In the genomic region with DNA sequence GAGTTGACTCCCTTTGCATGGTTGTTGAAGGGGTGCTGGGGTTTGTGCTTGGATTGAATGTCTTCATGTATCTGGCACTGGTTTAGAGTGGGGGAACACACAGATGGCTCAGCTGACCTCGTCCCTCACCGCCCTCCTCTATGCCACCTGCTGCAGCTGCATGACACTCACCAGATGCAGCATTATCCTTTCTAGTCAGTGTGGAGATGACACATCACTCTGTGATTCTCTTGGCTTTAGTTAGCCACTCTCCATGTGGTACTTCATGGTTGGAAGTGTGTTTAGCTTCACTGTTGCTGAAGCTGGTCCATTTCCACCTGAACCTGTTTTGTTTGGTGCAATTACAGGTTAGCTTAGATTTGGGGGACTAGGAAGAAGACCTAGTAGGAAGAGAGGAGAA, we compare ENCODE assay signal across 2 cellular contexts.
TF ChIP-seq lines count a peak whose summit lies in the region.

No MANE protein-coding gene starts in this region.

TF ChIP-seq in SK-N-SH treated with all-trans-retinoic acid at 6 μM for 48 hours, 23 proteins besides CTCF, POLR2A, EP300 and RAD21:
- TF ChIP-seq ZFP3 (CRISPR knock-in tag; IDR thresholded peaks at IDR 0.05) (no peak), ZC3H10 (CRISPR knock-in tag; IDR thresholded peaks at IDR 0.05) (no peak), TOX (CRISPR knock-in tag; IDR thresholded peaks at IDR 0.05; ENCODE audit: borderline replicate concordance) (no peak)
- TF ChIP-seq, protein P1, sequence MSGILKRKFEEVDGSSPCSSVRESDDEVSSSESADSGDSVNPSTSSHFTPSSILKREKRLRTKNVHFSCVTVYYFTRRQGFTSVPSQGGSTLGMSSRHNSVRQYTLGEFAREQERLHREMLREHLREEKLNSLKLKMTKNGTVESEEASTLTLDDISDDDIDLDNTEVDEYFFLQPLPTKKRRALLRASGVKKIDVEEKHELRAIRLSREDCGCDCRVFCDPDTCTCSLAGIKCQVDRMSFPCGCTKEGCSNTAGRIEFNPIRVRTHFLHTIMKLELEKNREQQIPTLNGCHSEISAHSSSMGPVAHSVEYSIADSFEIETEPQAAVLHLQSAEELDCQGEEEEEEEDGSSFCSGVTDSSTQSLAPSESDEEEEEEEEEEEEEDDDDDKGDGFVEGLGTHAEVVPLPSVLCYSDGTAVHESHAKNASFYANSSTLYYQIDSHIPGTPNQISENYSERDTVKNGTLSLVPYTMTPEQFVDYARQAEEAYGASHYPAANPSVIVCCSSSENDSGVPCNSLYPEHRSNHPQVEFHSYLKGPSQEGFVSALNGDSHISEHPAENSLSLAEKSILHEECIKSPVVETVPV (CRISPR knock-in tag; IDR thresholded peaks at IDR 0.05): no peak
TF ChIP-seq in SK-N-SH treated with all-trans-retinoic acid at 6 μM for 48 hours: peak in this region for 0.

TF ChIP-seq in HepG2, 621 proteins besides CTCF, POLR2A, EP300 and RAD21:
- TF ChIP-seq, protein P2, sequence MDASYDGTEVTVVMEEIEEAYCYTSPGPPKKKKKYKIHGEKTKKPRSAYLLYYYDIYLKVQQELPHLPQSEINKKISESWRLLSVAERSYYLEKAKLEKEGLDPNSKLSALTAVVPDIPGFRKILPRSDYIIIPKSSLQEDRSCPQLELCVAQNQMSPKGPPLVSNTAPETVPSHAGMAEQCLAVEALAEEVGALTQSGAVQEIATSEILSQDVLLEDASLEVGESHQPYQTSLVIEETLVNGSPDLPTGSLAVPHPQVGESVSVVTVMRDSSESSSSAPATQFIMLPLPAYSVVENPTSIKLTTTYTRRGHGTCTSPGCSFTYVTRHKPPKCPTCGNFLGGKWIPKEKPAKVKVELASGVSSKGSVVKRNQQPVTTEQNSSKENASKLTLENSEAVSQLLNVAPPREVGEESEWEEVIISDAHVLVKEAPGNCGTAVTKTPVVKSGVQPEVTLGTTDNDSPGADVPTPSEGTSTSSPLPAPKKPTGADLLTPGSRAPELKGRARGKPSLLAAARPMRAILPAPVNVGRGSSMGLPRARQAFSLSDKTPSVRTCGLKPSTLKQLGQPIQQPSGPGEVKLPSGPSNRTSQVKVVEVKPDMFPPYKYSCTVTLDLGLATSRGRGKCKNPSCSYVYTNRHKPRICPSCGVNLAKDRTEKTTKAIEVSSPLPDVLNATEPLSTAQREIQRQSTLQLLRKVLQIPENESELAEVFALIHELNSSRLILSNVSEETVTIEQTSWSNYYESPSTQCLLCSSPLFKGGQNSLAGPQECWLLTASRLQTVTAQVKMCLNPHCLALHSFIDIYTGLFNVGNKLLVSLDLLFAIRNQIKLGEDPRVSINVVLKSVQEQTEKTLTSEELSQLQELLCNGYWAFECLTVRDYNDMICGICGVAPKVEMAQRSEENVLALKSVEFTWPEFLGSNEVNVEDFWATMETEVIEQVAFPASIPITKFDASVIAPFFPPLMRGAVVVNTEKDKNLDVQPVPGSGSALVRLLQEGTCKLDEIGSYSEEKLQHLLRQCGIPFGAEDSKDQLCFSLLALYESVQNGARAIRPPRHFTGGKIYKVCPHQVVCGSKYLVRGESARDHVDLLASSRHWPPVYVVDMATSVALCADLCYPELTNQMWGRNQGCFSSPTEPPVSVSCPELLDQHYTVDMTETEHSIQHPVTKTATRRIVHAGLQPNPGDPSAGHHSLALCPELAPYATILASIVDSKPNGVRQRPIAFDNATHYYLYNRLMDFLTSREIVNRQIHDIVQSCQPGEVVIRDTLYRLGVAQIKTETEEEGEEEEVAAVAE (CRISPR knock-in tag; IDR thresholded peaks at IDR 0.05; ENCODE audit: borderline replicate concordance): no peak
- TF ChIP-seq ZFP41 (CRISPR knock-in tag; IDR thresholded peaks at IDR 0.05; ENCODE audit: borderline replicate concordance) (no peak), ZNF432 (CRISPR knock-in tag; IDR thresholded peaks at IDR 0.05; ENCODE audit: borderline replicate concordance) (no peak), MYC (CRISPR knock-in tag; IDR thresholded peaks at IDR 0.05; ENCODE audit: borderline replicate concordance) (no peak), ZNF232 (CRISPR knock-in tag; IDR thresholded peaks at IDR 0.05; ENCODE audit: borderline replicate concordance) (no peak)
